In genomic region chr2:79717364-79718007, GRCh38 we compare ENCODE assay signal across 15 cellular contexts.
A peak's percentile ranks its signal among the peaks of the same experiment; 100 is the strongest.
DNase-seq lines count a peak whose midpoint lies in the region; ATAC-seq and TF ChIP-seq lines count a peak whose summit lies in the region.
"Had no signal": no experiment of that assay in that cellular context is flagged by ENCODE, and none has a peak within 500 bp of the region (broad histone marks: within the 10 kb centered on the region; RNA-seq: fewer than 3 reads in every experiment).

No MANE protein-coding gene starts in this region.

- no peak for TF ChIP-seq EP300 in Ishikawa (IDR thresholded peaks at IDR 0.05; ENCODE audit: borderline replicate concordance)

- peaks cover 11% of the 10 kb centered on the region for H3K4me1 ChIP-seq in mesodermal cell (ENCODE audit: control insufficient read depth, insufficient read depth, low read length, poor library complexity, severe bottlenecking)
- H3K4me1 ChIP-seq: parathyroid adenoma, Peyer's patch had no signal

- 66% methylated on average over 4 of the region's 5 CpGs for WGBS in mesodermal cell (ENCODE audit: insufficient coverage in 2 of 2), 2 experiments

- H3K4me3 ChIP-seq in AG09309 (ENCODE audit: control insufficient read depth, low read depth, low read length), result no peak overlapping the region
- no peak overlapping the region for H3K4me3 ChIP-seq in mesodermal cell (ENCODE audit: extremely low read depth, insufficient read depth, low read length, poor library complexity, severe bottlenecking)
- H3K4me3 ChIP-seq: Peyer's patch had no signal

- no peak for TF ChIP-seq CTCF in AG09309 (IDR thresholded peaks at IDR 0.05; ENCODE audit: control insufficient read depth, insufficient read depth, low read depth, low read length, missing control alignments)

- peak; percentile 3 for DNase-seq in AG09309 (ENCODE audit: low read depth)
- peak; percentile 3 for DNase-seq in cerebellar cortex (ENCODE audit: low spot score)
- DNase-seq in NCI-H69 (lab: John Stamatoyannopoulos, UW), result no peak
- DNase-seq in MV-4-11 (lab: John Stamatoyannopoulos, UW), result no peak
- DNase-seq: activated CD4-positive, alpha-beta T cell treated with anti-CD3 and anti-CD28 coated beads for 4 hours; activated naive CD4-positive, alpha-beta T cell treated with Interleukin-2 at 50 U/mL for 16 hours; CD4-positive, alpha-beta memory T cell; effector memory CD8-positive, alpha-beta T cell; NCI-H146; Peyer's patch had no signal

- ATAC-seq in GM21529 (IDR thresholded peaks at IDR 0.05; ENCODE audit: unreplicated experiment) (no peak), HG02938 (IDR thresholded peaks at IDR 0.05; ENCODE audit: unreplicated experiment) (no peak)
- ATAC-seq: effector memory CD8-positive, alpha-beta T cell had no signal

- TF ChIP-seq RAD21 in Ishikawa (IDR thresholded peaks at IDR 0.05; ENCODE audit: low read depth), result no peak

- peak overlapping the region; percentile 92 for H3K27ac ChIP-seq in mesodermal cell (ENCODE audit: low read depth, low read length, severe bottlenecking)
- H3K27ac ChIP-seq: parathyroid adenoma, Peyer's patch had no signal

- H3K36me3 ChIP-seq in mesodermal cell (ENCODE audit: control insufficient read depth, insufficient read depth, low read length), result no peaks in the 10 kb centered on the region
- H3K36me3 ChIP-seq: Peyer's patch had no signal

- no peaks in the 10 kb centered on the region for H3K9me3 ChIP-seq in mesodermal cell (ENCODE audit: control insufficient read depth, low read length)
- H3K9me3 ChIP-seq: Peyer's patch had no signal

TF ChIP-seq in Ishikawa, 13 proteins besides CTCF, POLR2A, EP300 and RAD21:
- TF ChIP-seq USF1 (IDR thresholded peaks at IDR 0.05) (0 out of 2 replicates have a peak, but pooled peaks have one; percentile 11), ZBTB7A (IDR thresholded peaks at IDR 0.05; ENCODE audit: low read depth) (no peak)

Comparison
In these comparisons a context has a peak if more than half of its experiments do, and no peak if none do; other contexts are left out.
1. DNase-seq: peak in AG09309 (single experiment) and cerebellar cortex (single experiment); none in NCI-H69 (single experiment) and MV-4-11 (single experiment).